Comparison of ENCODE assay signal across 6 cellular contexts in genomic region chr7:100895956-100896742, GRCh38. TPM values are rescaled to one million over a fixed set of nuclear protein-coding genes. Genes with fewer than 3 reads are reported as not detected.
DNase-seq lines count a peak whose midpoint lies in the region; ATAC-seq and TF ChIP-seq lines count a peak whose summit lies in the region.

No MANE protein-coding gene starts in this region.

- TF ChIP-seq POLR2A in GM18505 (IDR thresholded peaks at IDR 0.05; ENCODE audit: borderline replicate concordance, extremely low read depth, insufficient read depth, insufficient read length) = no peak

- peaks cover 41% of the 10 kb centered on the region for H3K27me3 Mint-ChIP-seq in CD8-positive, alpha-beta T cell (ENCODE audit: low read depth)

- H3K9me3 Mint-ChIP-seq in CD8-positive, alpha-beta T cell = no peaks in the 10 kb centered on the region

- H3K4me1 ChIP-seq in CD8-positive, alpha-beta T cell (ENCODE audit: insufficient read depth, low read length) = peaks cover 11% of the 10 kb centered on the region

- H3K27ac ChIP-seq in CD8-positive, alpha-beta T cell (ENCODE audit: low read depth, low read length) = no peak overlapping the region

- peak overlapping the region; percentile 73 for H3K27ac Mint-ChIP-seq in CD8-positive, alpha-beta T cell

- no peak for TF ChIP-seq CTCF in CD8-positive, alpha-beta T cell (IDR thresholded peaks at IDR 0.05)

- CTCF ChIA-PET in CD8-positive, alpha-beta T cell (lab: Charles Lee) = interaction anchor here (1.0 to 2.3 kb wide), 6 partner anchors 20 to 322 kb away, joined by 3 to 15 read pairs (median 6); partner anchors contain the start of genes PLOD3, SRRT and ZNHIT1

- intact Hi-C loops in CD8-positive, alpha-beta T cell (cut with DNase I, micrococcal nuclease) = loop anchor here (2.0 to 10.0 kb wide), 2 partner anchors 181 to 279 kb away; no protein-coding TSS in a partner anchor
- intact Hi-C loops in Right ventricle myocardium superior (cut with DNase I) = loop anchor here (10.0 kb wide), 1 partner anchor 239 kb away; no protein-coding TSS in a partner anchor

- no peaks in the 10 kb centered on the region for H3K36me3 ChIP-seq in CD8-positive, alpha-beta T cell (ENCODE audit: insufficient read depth, low read length)

- POLR2A ChIA-PET in CD8-positive, alpha-beta T cell (lab: Charles Lee) = interaction anchor here (1.0 kb wide), 1 partner anchor 21 kb away, joined by 3 read pairs; the partner anchor contains the start of gene SRRT

- no peaks in the 10 kb centered on the region for H3K9me3 ChIP-seq in CD8-positive, alpha-beta T cell (ENCODE audit: low read length)

- peaks cover 12% of the 10 kb centered on the region for H3K4me1 Mint-ChIP-seq in CD8-positive, alpha-beta T cell (ENCODE audit: low read depth)

- no peaks in the 10 kb centered on the region for H3K36me3 Mint-ChIP-seq in CD8-positive, alpha-beta T cell

- peak overlapping the region; percentile 88 for H3K4me3 Mint-ChIP-seq in CD8-positive, alpha-beta T cell

- H3K4me3 ChIP-seq in CD8-positive, alpha-beta T cell (ENCODE audit: low read depth, low read length) = peak overlapping the region; percentile 15

- H3K27me3 ChIP-seq in CD8-positive, alpha-beta T cell (ENCODE audit: insufficient read depth, low read length) = peaks cover 8% of the 10 kb centered on the region

- peak; percentile 49 for ATAC-seq in CD8-positive, alpha-beta T cell
- ATAC-seq in Right ventricle myocardium superior (ENCODE audit: poor library complexity) (peak; percentile 17), GM18505 (IDR thresholded peaks at IDR 0.05; ENCODE audit: unreplicated experiment) (no peak)

- DNase-seq in CD8-positive, alpha-beta T cell = peak in 4 of 7 experiments; percentile 24 to 71 (median 52)
- DNase-seq in NOMO-1 treated with DMSO at 0.1 percent for 48 hours (lab: John Stamatoyannopoulos, UW; ENCODE audit: unreplicated experiment) (peak; percentile 38), Right ventricle myocardium superior (no peak), NCI-H128 (lab: John Stamatoyannopoulos, UW; ENCODE audit: unreplicated experiment) (no peak)
- peak; percentile 22 for DNase-seq in stimulated activated naive CD4-positive, alpha-beta T cell treated with Interleukin-2 at 50 U/mL for 16 hours (lab: John Stamatoyannopoulos, UW)

RNA-seq across cellular contexts. Expression of gene ACHE, which starts 0.5 kb away (rescaled TPM):
- total RNA-seq in CD8-positive, alpha-beta T cell = 1 to 10 TPM; 7.7 to 9.1 TPM
- 0.65 TPM for total RNA-seq in Right ventricle myocardium superior

RNA-seq across cellular contexts. Expression of gene UFSP1, which starts 6.6 kb away (rescaled TPM):
- total RNA-seq in CD8-positive, alpha-beta T cell = 1 to 10 TPM; 2.1 TPM
- total RNA-seq in Right ventricle myocardium superior = 2.2 TPM

RNA-seq across cellular contexts. Expression of gene SRRT, which starts 21.2 kb away (rescaled TPM):
- 100 to 1,000 TPM; 491 to 496 TPM for total RNA-seq in CD8-positive, alpha-beta T cell
- total RNA-seq in Right ventricle myocardium superior = 61.1 TPM

RNA-seq across cellular contexts. Expression of gene TRIP6, which starts 29.0 kb away (rescaled TPM):
- total RNA-seq in CD8-positive, alpha-beta T cell = 1 to 10 TPM; 3.9 to 4.1 TPM
- 12.6 TPM for total RNA-seq in Right ventricle myocardium superior

RNA-seq across cellular contexts. Expression of gene SLC12A9, which starts 43.6 kb away (rescaled TPM):
- total RNA-seq in CD8-positive, alpha-beta T cell = 10 to 100 TPM; 23.4 to 26.6 TPM
- total RNA-seq in Right ventricle myocardium superior = 10.2 TPM

Comparison
In these comparisons a context has a peak if more than half of its experiments do, and no peak if none do; other contexts are left out.
1. DNase-seq: peak in CD8-positive, alpha-beta T cell (4 of 7), NOMO-1 treated with DMSO at 0.1 percent for 48 hours (single experiment) and stimulated activated naive CD4-positive, alpha-beta T cell treated with Interleukin-2 at 50 U/mL for 16 hours (single experiment); none in Right ventricle myocardium superior (single experiment) and NCI-H128 (single experiment).